In genomic region chr9:5502553-5502952, GRCh38 we compare ENCODE assay signal across 22 cellular contexts. TPM values are rescaled to one million over a fixed set of nuclear protein-coding genes. Genes with fewer than 3 reads are reported as not detected.
DNase-seq lines count a peak whose midpoint lies in the region; ATAC-seq lines count a peak whose summit lies in the region.
"Had no signal": no experiment of that assay in that cellular context is flagged by ENCODE, and none has a peak within 500 bp of the region (broad histone marks: within the 10 kb centered on the region; RNA-seq: fewer than 3 reads in every experiment).

No MANE protein-coding gene starts in this region.

- no peak overlapping the region for H3K4me2 ChIP-seq in mesenchymal stem cell (ENCODE audit: low read length, poor library complexity, severe bottlenecking)
- H3K4me2 ChIP-seq: A549 had no signal

- no peaks in the 10 kb centered on the region for H3K4me1 ChIP-seq in mesenchymal stem cell (ENCODE audit: control insufficient read depth, insufficient read depth, low read depth, low read length)
- H3K4me1 ChIP-seq: A549, Caco-2 had no signal

- H3K36me3 ChIP-seq in mesenchymal stem cell (ENCODE audit: control insufficient read depth in 1 of 2, insufficient read depth in 2 of 2, low read depth in 1 of 2, low read length in 2 of 2), result no peaks in the 10 kb centered on the region

- intact Hi-C loops in Right ventricle myocardium inferior (cut with DNase I), result loop anchor here (5.0 kb wide), 1 partner anchor 85 kb away; no protein-coding TSS in a partner anchor
- intact Hi-C loops in cardiac septum (cut with DNase I), result loop anchor here (5.0 kb wide), 1 partner anchor 50 kb away; the partner anchor contains the start of gene CD274
- intact Hi-C loops in dendritic cell treated with granulocyte-macrophage colony-stimulating factor and Interleukin-4, amounts not matched to agents 40 ng/mL and 50 ng/mL, for 4 days (cut with micrococcal nuclease), result no loop called here

- H2BK15ac ChIP-seq in mesenchymal stem cell (ENCODE audit: low read depth, poor library complexity, severe bottlenecking), result peak overlapping the region; percentile 13

- H3K4me1 Mint-ChIP-seq in dendritic cell treated with granulocyte-macrophage colony-stimulating factor and Interleukin-4, amounts not matched to agents 40 ng/mL and 50 ng/mL, for 4 days (ENCODE audit: low read depth), result peaks cover 81% of the 10 kb centered on the region

- peak overlapping the region; percentile 45 for H3K27ac Mint-ChIP-seq in dendritic cell treated with granulocyte-macrophage colony-stimulating factor and Interleukin-4, amounts not matched to agents 40 ng/mL and 50 ng/mL, for 4 days
- H3K27ac Mint-ChIP-seq: CD4-positive, alpha-beta T cell had no signal

- H3K23ac ChIP-seq in mesenchymal stem cell (ENCODE audit: low read length in 2 of 2), result no peak overlapping the region

- H2BK12ac ChIP-seq in mesenchymal stem cell (ENCODE audit: low read length in 2 of 2), result peak overlapping the region; percentile 0 to 69

- H3K27me3 Mint-ChIP-seq in dendritic cell treated with granulocyte-macrophage colony-stimulating factor and Interleukin-4, amounts not matched to agents 40 ng/mL and 50 ng/mL, for 4 days, result peaks cover 1% of the 10 kb centered on the region
- H3K27me3 Mint-ChIP-seq: CD4-positive, alpha-beta T cell had no signal

- peak overlapping the region; percentile 77 for H4K91ac ChIP-seq in mesenchymal stem cell (ENCODE audit: low read length)

- no peak overlapping the region for H3K18ac ChIP-seq in mesenchymal stem cell (ENCODE audit: low read depth in 1 of 2, low read length in 2 of 2)

- no peaks in the 10 kb centered on the region for H3K79me1 ChIP-seq in mesenchymal stem cell (replicated peaks; ENCODE audit: low read length, poor library complexity, severe bottlenecking)

- H2AK5ac ChIP-seq in mesenchymal stem cell (ENCODE audit: low read length, severe bottlenecking), result no peak overlapping the region

- H3K14ac ChIP-seq in mesenchymal stem cell (ENCODE audit: low read length in 2 of 2), result peak overlapping the region in 1 of 2 experiments; percentile 46

- H2BK120ac ChIP-seq in mesenchymal stem cell (ENCODE audit: low read depth, low read length), result no peak overlapping the region

- H2BK5ac ChIP-seq in mesenchymal stem cell (ENCODE audit: low read depth, low read length, poor library complexity, severe bottlenecking), result no peak overlapping the region

- peak overlapping the region in 1 of 2 experiments; percentile 35 for H3K4ac ChIP-seq in mesenchymal stem cell (ENCODE audit: low read depth in 1 of 2, low read length in 2 of 2)

- H3K9me3 Mint-ChIP-seq in dendritic cell treated with granulocyte-macrophage colony-stimulating factor and Interleukin-4, amounts not matched to agents 40 ng/mL and 50 ng/mL, for 4 days, result no peaks in the 10 kb centered on the region

- no peak overlapping the region for H3K9ac ChIP-seq in mesenchymal stem cell (ENCODE audit: low read length)

- H4K8ac ChIP-seq in mesenchymal stem cell (ENCODE audit: low read length), result peak overlapping the region; percentile 82

- ATAC-seq in Right ventricle myocardium inferior (peak; percentile 11), GM19452 (IDR thresholded peaks at IDR 0.05; ENCODE audit: unreplicated experiment) (no peak)
- ATAC-seq: A549, GM12878, HepG2 had no signal

- H3K4me3 Mint-ChIP-seq in dendritic cell treated with granulocyte-macrophage colony-stimulating factor and Interleukin-4, amounts not matched to agents 40 ng/mL and 50 ng/mL, for 4 days, result no peak overlapping the region
- H3K4me3 Mint-ChIP-seq: CD4-positive, alpha-beta T cell; H9 had no signal

- no peak overlapping the region for H2AFZ ChIP-seq in mesenchymal stem cell (ENCODE audit: low read depth, low read length)

- DNase-seq in DMS79 treated with DMSO at 0.1 percent for 48 hours (lab: John Stamatoyannopoulos, UW) (peak; percentile 6), DMS79 (lab: John Stamatoyannopoulos, UW) (no peak), Right ventricle myocardium inferior (ENCODE audit: missing footprints) (no peak), cardiac septum (ENCODE audit: low spot score) (no peak), mesenchymal stem cell (no peak), DMS 273 (lab: John Stamatoyannopoulos, UW; ENCODE audit: unreplicated experiment) (no peak)
- DNase-seq: AML-193; Caco-2; CD4-positive, alpha-beta T cell; DMS153; DND-41; EL; H9 had no signal

- no peaks in the 10 kb centered on the region for H3K27me3 ChIP-seq in mesenchymal stem cell (ENCODE audit: control insufficient read depth in 1 of 2, insufficient read depth in 1 of 2, low read length in 2 of 2)

- H3K36me3 Mint-ChIP-seq in dendritic cell treated with granulocyte-macrophage colony-stimulating factor and Interleukin-4, amounts not matched to agents 40 ng/mL and 50 ng/mL, for 4 days (ENCODE audit: low read depth), result no peaks in the 10 kb centered on the region

- no peak overlapping the region for H3K27ac ChIP-seq in mesenchymal stem cell (ENCODE audit: low read length, poor library complexity, severe bottlenecking)
- H3K27ac ChIP-seq: 22Rv1, A549, C4-2B had no signal

- 96% methylated on average over 6 of the region's 6 CpGs for WGBS in mesenchymal stem cell

- H3K9me3 ChIP-seq in mesenchymal stem cell (ENCODE audit: control insufficient read depth, low read length), result peaks cover 5% of the 10 kb centered on the region
- H3K9me3 ChIP-seq: A549, Caco-2 had no signal

- H3K4me3 ChIP-seq in mesenchymal stem cell (ENCODE audit: insufficient read depth in 1 of 2, low read depth in 1 of 2, low read length in 2 of 2), result peak overlapping the region in 1 of 2 experiments; percentile 12
- H3K4me3 ChIP-seq: A549, GM12878 had no signal

RNA-seq across cellular contexts. Expression of gene PDCD1LG2, which starts 7.8 kb away (rescaled TPM):
- total RNA-seq in Right ventricle myocardium inferior, result 3.3 TPM
- 0.48 TPM for total RNA-seq in cardiac septum
- polyA plus RNA-seq in mesenchymal stem cell (2013, experiment 1 of 2), result 15.2 TPM
- polyA plus RNA-seq in mesenchymal stem cell (2013, experiment 2 of 2), result 15.5 TPM
- total RNA-seq: Caco-2, G401, H1, H9, HepG2 had no signal
- polyA plus RNA-seq: H1, HepG2 had no signal

RNA-seq across cellular contexts. Expression of gene CD274, which starts 52.2 kb away (rescaled TPM):
- total RNA-seq in Right ventricle myocardium inferior (12.0 TPM), cardiac septum (17.9 TPM)
- 3.9 TPM for polyA plus RNA-seq in mesenchymal stem cell (2013, experiment 1 of 2)
- 3.9 TPM for polyA plus RNA-seq in mesenchymal stem cell (2013, experiment 2 of 2)
- total RNA-seq: Caco-2, G401, H9 had no signal
